In genomic region chr2:219309278-219309677, GRCh38 we compare ENCODE assay signal across 9 cellular contexts. TPM values are rescaled to one million over a fixed set of nuclear protein-coding genes. Genes with fewer than 3 reads are reported as not detected.
DNase-seq lines count a peak whose midpoint lies in the region; TF ChIP-seq lines count a peak whose summit lies in the region.
"Had no signal": no experiment of that assay in that cellular context is flagged by ENCODE, and none has a peak within 500 bp of the region (broad histone marks: within the 10 kb centered on the region; RNA-seq: fewer than 3 reads in every experiment).

PTPRN (minus strand) TSS chr2:219309401; CDS start chr2:219309332, 69 bp downstream.

- no peaks in the 10 kb centered on the region for H3K36me3 ChIP-seq in kidney epithelial cell (ENCODE audit: control insufficient read depth, insufficient read depth, low read length)

- peaks cover 40% of the 10 kb centered on the region for H3K27me3 Mint-ChIP-seq in activated CD4-positive, alpha-beta memory T cell treated with anti-CD3 and anti-CD28 coated beads for 36 hours

- intact Hi-C loops in activated CD4-positive, alpha-beta memory T cell treated with anti-CD3 and anti-CD28 coated beads for 36 hours (cut with micrococcal nuclease) = no loop called here

- no peaks in the 10 kb centered on the region for H3K36me3 Mint-ChIP-seq in activated CD4-positive, alpha-beta memory T cell treated with anti-CD3 and anti-CD28 coated beads for 36 hours
- H3K36me3 Mint-ChIP-seq: stimulated activated memory B cell treated with anti-CD40 and anti-IgM and Interleukin-4, amounts not matched to agents 10 μg/mL and 1 μg/mL and 100 μg/mL, for 72 hours had no signal

- POLR2A ChIA-PET in activated CD4-positive, alpha-beta memory T cell treated with anti-CD3 and anti-CD28 coated beads for 36 hours (lab: Charles Lee) = no interaction called here

- H3K4me3 ChIP-seq in kidney epithelial cell (ENCODE audit: low read depth, low read length) = peak within 1 kb of the TSS; percentile 6

- peaks cover 29% of the 10 kb centered on the region for H3K27me3 ChIP-seq in kidney epithelial cell (ENCODE audit: control insufficient read depth, insufficient read depth, low read length)

- no peak within 1 kb of the TSS for H3K27ac Mint-ChIP-seq in activated CD4-positive, alpha-beta memory T cell treated with anti-CD3 and anti-CD28 coated beads for 36 hours
- H3K27ac Mint-ChIP-seq: stimulated activated memory B cell treated with anti-CD40 and anti-IgM and Interleukin-4, amounts not matched to agents 10 μg/mL and 1 μg/mL and 100 μg/mL, for 72 hours had no signal

- H3K4me1 Mint-ChIP-seq in activated CD4-positive, alpha-beta memory T cell treated with anti-CD3 and anti-CD28 coated beads for 36 hours (ENCODE audit: low read depth) = no peaks in the 10 kb centered on the region
- H3K4me1 Mint-ChIP-seq: stimulated activated memory B cell treated with anti-CD40 and anti-IgM and Interleukin-4, amounts not matched to agents 10 μg/mL and 1 μg/mL and 100 μg/mL, for 72 hours had no signal

- H3K9me3 Mint-ChIP-seq in activated CD4-positive, alpha-beta memory T cell treated with anti-CD3 and anti-CD28 coated beads for 36 hours = no peaks in the 10 kb centered on the region
- H3K9me3 Mint-ChIP-seq: stimulated activated memory B cell treated with anti-CD40 and anti-IgM and Interleukin-4, amounts not matched to agents 10 μg/mL and 1 μg/mL and 100 μg/mL, for 72 hours had no signal

- no peak for TF ChIP-seq CTCF in kidney epithelial cell (IDR thresholded peaks at IDR 0.05; ENCODE audit: insufficient read depth, low read length, poor library complexity, severe bottlenecking)

- DNase-seq in COR-L47 (lab: John Stamatoyannopoulos, UW) = peak; percentile 79
- DNase-seq in NCI-H1436 treated with DMSO at 0.1 percent for 48 hours (lab: John Stamatoyannopoulos, UW) = peak; percentile 42
- peak in 31 of 56 donors; percentile 23 to 77 (median 52) for DNase-seq in amygdala (lab: John Stamatoyannopoulos, UW)
- DNase-seq in kidney epithelial cell (ENCODE audit: low read depth) = no peak
- DNase-seq in CD1c-positive myeloid dendritic cell (ENCODE audit: extremely low spot score) = no peak
- no peak for DNase-seq in activated CD4-positive, alpha-beta memory T cell treated with anti-CD3 and anti-CD28 coated beads for 36 hours
- no peak for DNase-seq in effector CD4-positive, alpha-beta T cell
- no peak for DNase-seq in COLO829 (ENCODE audit: low spot score)

- CTCF ChIA-PET in activated CD4-positive, alpha-beta memory T cell treated with anti-CD3 and anti-CD28 coated beads for 36 hours (lab: Charles Lee) = interaction anchor here (0.8 to 3.1 kb wide), 4 partner anchors 10 to 137 kb away, joined by 3 to 14 read pairs (median 6); no protein-coding TSS in a partner anchor

- no peak within 1 kb of the TSS for H3K4me3 Mint-ChIP-seq in activated CD4-positive, alpha-beta memory T cell treated with anti-CD3 and anti-CD28 coated beads for 36 hours
- H3K4me3 Mint-ChIP-seq: stimulated activated memory B cell treated with anti-CD40 and anti-IgM and Interleukin-4, amounts not matched to agents 10 μg/mL and 1 μg/mL and 100 μg/mL, for 72 hours had no signal

RNA-seq across cellular contexts. Expression of gene PTPRN, which starts in this region (rescaled TPM):
- 2.5 and 3.8 TPM in 2 replicates for total RNA-seq in kidney epithelial cell
- total RNA-seq in activated CD4-positive, alpha-beta memory T cell treated with anti-CD3 and anti-CD28 coated beads for 36 hours = under 1 TPM in 1 of 2 experiments, not detected in 1; 0.24 TPM

Comparison
In these comparisons a context has a peak if more than half of its experiments do, and no peak if none do; other contexts are left out.
1. DNase-seq: peak in COR-L47 (single experiment), NCI-H1436 treated with DMSO at 0.1 percent for 48 hours (single experiment) and amygdala (31 of 56); none in kidney epithelial cell (single experiment), CD1c-positive myeloid dendritic cell (single experiment), activated CD4-positive, alpha-beta memory T cell treated with anti-CD3 and anti-CD28 coated beads for 36 hours (single experiment), effector CD4-positive, alpha-beta T cell (single experiment) and COLO829 (single experiment).